2 cellular contexts compared by ENCODE assay signal in the genomic region with DNA sequence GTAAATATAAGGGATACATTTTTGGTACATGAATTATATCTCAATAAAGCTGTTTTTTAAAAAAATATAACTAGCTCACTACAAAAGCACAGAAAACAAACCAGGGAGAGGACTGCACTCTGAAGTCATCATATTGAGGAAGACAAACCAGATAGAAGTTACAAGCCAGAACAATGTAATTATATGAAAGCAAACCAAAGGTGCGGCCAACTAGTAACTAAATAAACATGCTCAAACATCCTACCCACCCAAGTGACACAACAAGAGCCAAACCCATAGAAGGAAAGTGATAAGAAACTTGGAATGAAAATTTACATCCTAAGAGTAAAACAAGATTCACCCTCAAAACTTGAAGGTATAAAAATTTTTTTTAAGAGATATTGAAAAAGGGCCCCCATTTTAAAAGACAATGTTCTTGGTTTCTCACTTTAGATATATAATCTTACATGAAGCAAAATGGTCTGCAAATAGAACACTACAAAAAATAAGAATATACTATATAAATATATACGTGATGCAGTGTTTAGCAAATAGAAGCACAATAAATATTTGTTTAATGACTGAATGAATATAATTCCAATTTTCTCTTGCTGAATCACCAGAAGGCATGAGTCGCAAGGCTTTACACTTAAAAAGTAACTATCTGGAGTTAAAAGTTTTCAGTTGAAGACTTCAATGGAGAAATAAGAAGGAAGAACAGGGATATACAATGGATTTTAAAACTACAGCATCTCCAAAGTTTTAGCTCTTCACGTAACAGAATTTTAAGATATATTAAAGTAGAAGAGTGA.
TF ChIP-seq lines count a peak whose summit lies in the region.

No MANE protein-coding gene starts in this region.

TF ChIP-seq in SK-N-SH, 30 proteins besides CTCF, POLR2A, EP300 and RAD21 (continued from another document):
- TF ChIP-seq, protein P1, sequence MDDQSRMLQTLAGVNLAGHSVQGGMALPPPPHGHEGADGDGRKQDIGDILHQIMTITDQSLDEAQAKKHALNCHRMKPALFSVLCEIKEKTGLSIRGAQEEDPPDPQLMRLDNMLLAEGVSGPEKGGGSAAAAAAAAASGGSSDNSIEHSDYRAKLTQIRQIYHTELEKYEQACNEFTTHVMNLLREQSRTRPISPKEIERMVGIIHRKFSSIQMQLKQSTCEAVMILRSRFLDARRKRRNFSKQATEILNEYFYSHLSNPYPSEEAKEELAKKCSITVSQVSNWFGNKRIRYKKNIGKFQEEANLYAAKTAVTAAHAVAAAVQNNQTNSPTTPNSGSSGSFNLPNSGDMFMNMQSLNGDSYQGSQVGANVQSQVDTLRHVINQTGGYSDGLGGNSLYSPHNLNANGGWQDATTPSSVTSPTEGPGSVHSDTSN (IDR thresholded peaks at IDR 0.05): no peak
- TF ChIP-seq, protein P2, sequence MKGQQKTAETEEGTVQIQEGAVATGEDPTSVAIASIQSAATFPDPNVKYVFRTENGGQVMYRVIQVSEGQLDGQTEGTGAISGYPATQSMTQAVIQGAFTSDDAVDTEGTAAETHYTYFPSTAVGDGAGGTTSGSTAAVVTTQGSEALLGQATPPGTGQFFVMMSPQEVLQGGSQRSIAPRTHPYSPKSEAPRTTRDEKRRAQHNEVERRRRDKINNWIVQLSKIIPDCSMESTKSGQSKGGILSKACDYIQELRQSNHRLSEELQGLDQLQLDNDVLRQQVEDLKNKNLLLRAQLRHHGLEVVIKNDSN (IDR thresholded peaks at IDR 0.05; ENCODE audit: borderline replicate concordance, low read depth): no peak
- TF ChIP-seq, protein P3, sequence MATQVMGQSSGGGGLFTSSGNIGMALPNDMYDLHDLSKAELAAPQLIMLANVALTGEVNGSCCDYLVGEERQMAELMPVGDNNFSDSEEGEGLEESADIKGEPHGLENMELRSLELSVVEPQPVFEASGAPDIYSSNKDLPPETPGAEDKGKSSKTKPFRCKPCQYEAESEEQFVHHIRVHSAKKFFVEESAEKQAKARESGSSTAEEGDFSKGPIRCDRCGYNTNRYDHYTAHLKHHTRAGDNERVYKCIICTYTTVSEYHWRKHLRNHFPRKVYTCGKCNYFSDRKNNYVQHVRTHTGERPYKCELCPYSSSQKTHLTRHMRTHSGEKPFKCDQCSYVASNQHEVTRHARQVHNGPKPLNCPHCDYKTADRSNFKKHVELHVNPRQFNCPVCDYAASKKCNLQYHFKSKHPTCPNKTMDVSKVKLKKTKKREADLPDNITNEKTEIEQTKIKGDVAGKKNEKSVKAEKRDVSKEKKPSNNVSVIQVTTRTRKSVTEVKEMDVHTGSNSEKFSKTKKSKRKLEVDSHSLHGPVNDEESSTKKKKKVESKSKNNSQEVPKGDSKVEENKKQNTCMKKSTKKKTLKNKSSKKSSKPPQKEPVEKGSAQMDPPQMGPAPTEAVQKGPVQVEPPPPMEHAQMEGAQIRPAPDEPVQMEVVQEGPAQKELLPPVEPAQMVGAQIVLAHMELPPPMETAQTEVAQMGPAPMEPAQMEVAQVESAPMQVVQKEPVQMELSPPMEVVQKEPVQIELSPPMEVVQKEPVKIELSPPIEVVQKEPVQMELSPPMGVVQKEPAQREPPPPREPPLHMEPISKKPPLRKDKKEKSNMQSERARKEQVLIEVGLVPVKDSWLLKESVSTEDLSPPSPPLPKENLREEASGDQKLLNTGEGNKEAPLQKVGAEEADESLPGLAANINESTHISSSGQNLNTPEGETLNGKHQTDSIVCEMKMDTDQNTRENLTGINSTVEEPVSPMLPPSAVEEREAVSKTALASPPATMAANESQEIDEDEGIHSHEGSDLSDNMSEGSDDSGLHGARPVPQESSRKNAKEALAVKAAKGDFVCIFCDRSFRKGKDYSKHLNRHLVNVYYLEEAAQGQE (IDR thresholded peaks at IDR 0.05; ENCODE audit: low read depth, low read length): no peak
- no peak for TF ChIP-seq FOXM1 (IDR thresholded peaks at IDR 0.05; ENCODE audit: low read depth)
- TF ChIP-seq EZH2phosphoT487 (IDR thresholded peaks at IDR 0.05; ENCODE audit: borderline replicate concordance, low read depth): no peak
- TF ChIP-seq MEF2A (IDR thresholded peaks at IDR 0.05; ENCODE audit: borderline replicate concordance, low read depth): no peak

TF ChIP-seq in SK-N-SH treated with all-trans-retinoic acid at 6 μM for 48 hours, 23 proteins besides CTCF, POLR2A, EP300 and RAD21:
- TF ChIP-seq, protein P4, sequence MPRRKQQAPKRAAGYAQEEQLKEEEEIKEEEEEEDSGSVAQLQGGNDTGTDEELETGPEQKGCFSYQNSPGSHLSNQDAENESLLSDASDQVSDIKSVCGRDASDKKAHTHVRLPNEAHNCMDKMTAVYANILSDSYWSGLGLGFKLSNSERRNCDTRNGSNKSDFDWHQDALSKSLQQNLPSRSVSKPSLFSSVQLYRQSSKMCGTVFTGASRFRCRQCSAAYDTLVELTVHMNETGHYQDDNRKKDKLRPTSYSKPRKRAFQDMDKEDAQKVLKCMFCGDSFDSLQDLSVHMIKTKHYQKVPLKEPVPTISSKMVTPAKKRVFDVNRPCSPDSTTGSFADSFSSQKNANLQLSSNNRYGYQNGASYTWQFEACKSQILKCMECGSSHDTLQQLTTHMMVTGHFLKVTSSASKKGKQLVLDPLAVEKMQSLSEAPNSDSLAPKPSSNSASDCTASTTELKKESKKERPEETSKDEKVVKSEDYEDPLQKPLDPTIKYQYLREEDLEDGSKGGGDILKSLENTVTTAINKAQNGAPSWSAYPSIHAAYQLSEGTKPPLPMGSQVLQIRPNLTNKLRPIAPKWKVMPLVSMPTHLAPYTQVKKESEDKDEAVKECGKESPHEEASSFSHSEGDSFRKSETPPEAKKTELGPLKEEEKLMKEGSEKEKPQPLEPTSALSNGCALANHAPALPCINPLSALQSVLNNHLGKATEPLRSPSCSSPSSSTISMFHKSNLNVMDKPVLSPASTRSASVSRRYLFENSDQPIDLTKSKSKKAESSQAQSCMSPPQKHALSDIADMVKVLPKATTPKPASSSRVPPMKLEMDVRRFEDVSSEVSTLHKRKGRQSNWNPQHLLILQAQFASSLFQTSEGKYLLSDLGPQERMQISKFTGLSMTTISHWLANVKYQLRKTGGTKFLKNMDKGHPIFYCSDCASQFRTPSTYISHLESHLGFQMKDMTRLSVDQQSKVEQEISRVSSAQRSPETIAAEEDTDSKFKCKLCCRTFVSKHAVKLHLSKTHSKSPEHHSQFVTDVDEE (CRISPR knock-in tag; IDR thresholded peaks at IDR 0.05): no peak
- no peak for TF ChIP-seq SNAI2 (CRISPR knock-in tag; IDR thresholded peaks at IDR 0.05)
